In genomic region chr13:85313761-85314503, GRCh38 we compare ENCODE assay signal across 10 cellular contexts.
DNase-seq lines count a peak whose midpoint lies in the region; ATAC-seq and TF ChIP-seq lines count a peak whose summit lies in the region.
"Had no signal": no experiment of that assay in that cellular context is flagged by ENCODE, and none has a peak within 500 bp of the region (broad histone marks: within the 10 kb centered on the region; RNA-seq: fewer than 3 reads in every experiment).

No MANE protein-coding gene starts in this region.

- H3K79me2 ChIP-seq in OCI-LY1 (ENCODE audit: insufficient read depth, low read length): no peaks in the 10 kb centered on the region

- no peaks in the 10 kb centered on the region for H3K36me3 ChIP-seq in OCI-LY1 (ENCODE audit: insufficient read depth, low read length)

- H3F3A ChIP-seq in OCI-LY1 (ENCODE audit: insufficient read depth, low read length): no peaks in the 10 kb centered on the region

- no peak overlapping the region for H3K9ac ChIP-seq in OCI-LY1 (ENCODE audit: low read length)

- no peaks in the 10 kb centered on the region for H3K36me3 Mint-ChIP-seq in activated naive CD4-positive, alpha-beta T cell treated with anti-CD3 and anti-CD28 coated beads, Interleukin-2, amount 10 ng/mL, durations not matched to agents 7 days and 5 days
- H3K36me3 Mint-ChIP-seq: T-cell had no signal

- H3K9me3 ChIP-seq in OCI-LY1 (ENCODE audit: low read length): no peaks in the 10 kb centered on the region

- H4K20me1 ChIP-seq in OCI-LY1 (ENCODE audit: insufficient read depth, low read length): no peaks in the 10 kb centered on the region

- no peaks in the 10 kb centered on the region for H3K9me2 ChIP-seq in OCI-LY1 (ENCODE audit: low read depth, low read length)

- CTCF ChIA-PET in activated naive CD4-positive, alpha-beta T cell treated with anti-CD3 and anti-CD28 coated beads, Interleukin-2, amount 10 ng/mL, durations not matched to agents 7 days and 5 days (lab: Charles Lee): no interaction called here

- no peaks in the 10 kb centered on the region for H3K27me3 Mint-ChIP-seq in activated naive CD4-positive, alpha-beta T cell treated with anti-CD3 and anti-CD28 coated beads, Interleukin-2, amount 10 ng/mL, durations not matched to agents 7 days and 5 days
- H3K27me3 Mint-ChIP-seq: T-cell had no signal

- peak; percentile 26 for ATAC-seq in esophagus mucosa
- no peak for ATAC-seq in left ventricle myocardium superior
- ATAC-seq: T-cell had no signal

- no peak for TF ChIP-seq CTCF in OCI-LY1 (IDR thresholded peaks at IDR 0.05; ENCODE audit: low read length)
- TF ChIP-seq CTCF in GM20000 (IDR thresholded peaks at IDR 0.05; ENCODE audit: extremely low read depth, missing control alignments): no peak

- H3K9me3 Mint-ChIP-seq in activated naive CD4-positive, alpha-beta T cell treated with anti-CD3 and anti-CD28 coated beads, Interleukin-2, amount 10 ng/mL, durations not matched to agents 7 days and 5 days: peaks cover 7% of the 10 kb centered on the region

- H3K27ac Mint-ChIP-seq in activated naive CD4-positive, alpha-beta T cell treated with anti-CD3 and anti-CD28 coated beads, Interleukin-2, amount 10 ng/mL, durations not matched to agents 7 days and 5 days: no peak overlapping the region
- H3K27ac Mint-ChIP-seq: T-cell had no signal

- H2AFZ ChIP-seq in OCI-LY1 (ENCODE audit: low read length): no peak overlapping the region

- no peak overlapping the region for H3K4me3 Mint-ChIP-seq in activated naive CD4-positive, alpha-beta T cell treated with anti-CD3 and anti-CD28 coated beads, Interleukin-2, amount 10 ng/mL, durations not matched to agents 7 days and 5 days
- H3K4me3 Mint-ChIP-seq: T-cell had no signal

- intact Hi-C loops in left ventricle myocardium superior (cut with micrococcal nuclease): no loop called here

- peaks cover 40% of the 10 kb centered on the region for H3K4me1 ChIP-seq in OCI-LY1 (ENCODE audit: insufficient read depth, low read length, severe bottlenecking)

- DNase-seq in NCI-H2107 treated with DMSO at 0.1 percent for 48 hours (lab: John Stamatoyannopoulos, UW; ENCODE audit: unreplicated experiment) (peak; percentile 74), NCI-H2107 (lab: John Stamatoyannopoulos, UW) (no peak), stromal cell of bone marrow (ENCODE audit: low read depth) (peak; percentile 11), left ventricle myocardium superior (no peak), GM20000 (ENCODE audit: low spot score) (no peak)
- no peak for DNase-seq in activated naive CD4-positive, alpha-beta T cell treated with anti-CD3 and anti-CD28 coated beads, Interleukin-2, amount 10 ng/mL, durations not matched to agents 7 days and 5 days
- DNase-seq: NCI-H1105 treated with DMSO at 0.1 percent for 48 hours, T-cell had no signal

- no peaks in the 10 kb centered on the region for H3K27me3 ChIP-seq in OCI-LY1 (ENCODE audit: insufficient read depth, low read length)

- H3K27ac ChIP-seq in OCI-LY1 (ENCODE audit: low read depth, low read length, poor library complexity, severe bottlenecking): peak overlapping the region; percentile 49

- H3K4me2 ChIP-seq in OCI-LY1 (ENCODE audit: low read length): no peak overlapping the region

- H3K4me1 Mint-ChIP-seq in activated naive CD4-positive, alpha-beta T cell treated with anti-CD3 and anti-CD28 coated beads, Interleukin-2, amount 10 ng/mL, durations not matched to agents 7 days and 5 days: no peaks in the 10 kb centered on the region
- H3K4me1 Mint-ChIP-seq: T-cell had no signal

- no peak overlapping the region for H3K4me3 ChIP-seq in OCI-LY1 (ENCODE audit: low read depth, low read length, poor library complexity, severe bottlenecking)

Comparison
In these comparisons a context has a peak if more than half of its experiments do, and no peak if none do; other contexts are left out.
1. DNase-seq: peak in NCI-H2107 treated with DMSO at 0.1 percent for 48 hours (single experiment) and stromal cell of bone marrow (single experiment); none in NCI-H2107 (single experiment), left ventricle myocardium superior (single experiment), GM20000 (single experiment) and activated naive CD4-positive, alpha-beta T cell treated with anti-CD3 and anti-CD28 coated beads, Interleukin-2, amount 10 ng/mL, durations not matched to agents 7 days and 5 days (single experiment).